In genomic region chr5:141623197-141623596, GRCh38 we compare ENCODE assay signal across 9 cellular contexts. TPM values are rescaled to one million over a fixed set of nuclear protein-coding genes. Genes with fewer than 3 reads are reported as not detected.
DNase-seq lines count a peak whose midpoint lies in the region; ATAC-seq and TF ChIP-seq lines count a peak whose summit lies in the region.
"Had no signal": no experiment of that assay in that cellular context is flagged by ENCODE, and none has a peak within 500 bp of the region (broad histone marks: within the 10 kb centered on the region; RNA-seq: fewer than 3 reads in every experiment).

No MANE protein-coding gene starts in this region.

- no peak overlapping the region for H2AFZ ChIP-seq in Loucy (ENCODE audit: low read length)

- no peak overlapping the region for H3K27ac ChIP-seq in WERI-Rb-1
- H3K27ac ChIP-seq: HL-60 had no signal

- H3K79me2 ChIP-seq in Loucy (ENCODE audit: insufficient read depth, low read length) = peaks cover 5% of the 10 kb centered on the region

- peak; percentile 26 for DNase-seq in fibroblast of mammary gland (ENCODE audit: low read depth)
- no peak for DNase-seq in HEK293T (ENCODE audit: extremely low spot score)
- DNase-seq in WERI-Rb-1 = no peak
- DNase-seq in DMS114 treated with DMSO at 0.1 percent for 48 hours (lab: John Stamatoyannopoulos, UW; ENCODE audit: unreplicated experiment) = no peak
- DNase-seq in left cardiac atrium = no peak

- H3K27me3 ChIP-seq in Loucy (ENCODE audit: insufficient read depth, low read length, poor library complexity, severe bottlenecking) = no peaks in the 10 kb centered on the region
- no peaks in the 10 kb centered on the region for H3K27me3 ChIP-seq in WERI-Rb-1 (ENCODE audit: insufficient read depth, low read depth, severe bottlenecking)

- no peaks in the 10 kb centered on the region for H3K9me2 ChIP-seq in Loucy (replicated peaks; ENCODE audit: low read depth, low read length)

- peaks cover 4% of the 10 kb centered on the region for H4K20me1 ChIP-seq in Loucy (ENCODE audit: insufficient read depth, low read length, poor library complexity, severe bottlenecking)

- POLR2A ChIA-PET in HEK293T (lab: Yijun Ruan, JAX) = interaction anchor here (3.3 kb wide), 1 partner anchor 13 kb away, joined by 18 read pairs; the partner anchor contains the start of genes HDAC3 and RELL2

- H3K9me3 ChIP-seq in Loucy (ENCODE audit: insufficient read depth, low read depth, low read length) (no peaks in the 10 kb centered on the region), WERI-Rb-1 (ENCODE audit: severe bottlenecking) (no peaks in the 10 kb centered on the region)

- no peak for TF ChIP-seq CTCF in Loucy (conservative IDR thresholded peaks at IDR 0.05; ENCODE audit: low read length)
- no peak for TF ChIP-seq CTCF in fibroblast of mammary gland (conservative IDR thresholded peaks at IDR 0.05; ENCODE audit: control insufficient read depth, insufficient read depth, low read depth, low read length)
- no peak for TF ChIP-seq CTCF in WERI-Rb-1 (IDR thresholded peaks at IDR 0.05; ENCODE audit: low read depth, low read length)

- H3K9ac ChIP-seq in Loucy (ENCODE audit: low read depth, low read length, poor library complexity, severe bottlenecking) = no peak overlapping the region

- H3K4me2 ChIP-seq in Loucy (ENCODE audit: low read depth, low read length, poor library complexity, severe bottlenecking) = peak overlapping the region; percentile 1

- H3F3A ChIP-seq in Loucy (ENCODE audit: low read depth) = no peaks in the 10 kb centered on the region

- H3K36me3 ChIP-seq in Loucy (ENCODE audit: insufficient read depth, low read length) = peaks cover 63% of the 10 kb centered on the region; the same call in 1 of the 2 replicates
- peaks cover 79% of the 10 kb centered on the region for H3K36me3 ChIP-seq in WERI-Rb-1

- intact Hi-C loops in left cardiac atrium (cut with DNase I) = no loop called here

- H3K4me3 ChIP-seq in Loucy (ENCODE audit: low read length, poor library complexity, severe bottlenecking) (no peak overlapping the region), fibroblast of mammary gland (ENCODE audit: control insufficient read depth, low read depth, low read length) (no peak overlapping the region), WERI-Rb-1 (ENCODE audit: low read depth, low read length) (no peak overlapping the region)

- ATAC-seq in GM18519 (IDR thresholded peaks at IDR 0.05; ENCODE audit: low FRiP score, unreplicated experiment) (peak; percentile 65), GM21825 (IDR thresholded peaks at IDR 0.05; ENCODE audit: unreplicated experiment) (peak; percentile 48), left cardiac atrium (no peak)

- H3K4me1 ChIP-seq in Loucy (ENCODE audit: insufficient read depth, low read length, poor library complexity, severe bottlenecking) = peaks cover 8% of the 10 kb centered on the region

- CTCF ChIA-PET in HEK293T (lab: Yijun Ruan, JAX) = interaction anchor here (1.2 kb wide), 1 partner anchor 31 kb away, joined by 4 read pairs; no protein-coding TSS in a partner anchor

TF ChIP-seq in HEK293T, 16 proteins besides CTCF, POLR2A, EP300 and RAD21:
- TF ChIP-seq SP1 (IDR thresholded peaks at IDR 0.05) (no peak), CTBP1 (IDR thresholded peaks at IDR 0.05; ENCODE audit: borderline replicate concordance) (no peak), NFRKB (IDR thresholded peaks at IDR 0.05) (no peak), FOXM1 (IDR thresholded peaks at IDR 0.05; ENCODE audit: borderline replicate concordance) (no peak), ELF4 (IDR thresholded peaks at IDR 0.05) (no peak), L3MBTL2 (conservative IDR thresholded peaks at IDR 0.05) (no peak), HDGF (IDR thresholded peaks at IDR 0.05; ENCODE audit: borderline replicate concordance) (no peak), LEF1 (IDR thresholded peaks at IDR 0.05; ENCODE audit: borderline replicate concordance) (no peak), PKNOX1 (IDR thresholded peaks at IDR 0.05) (no peak), ZNF384 (IDR thresholded peaks at IDR 0.05) (no peak), FOXA1 (IDR thresholded peaks at IDR 0.05) (no peak), BHLHE40 (IDR thresholded peaks at IDR 0.05; ENCODE audit: borderline replicate concordance) (no peak), ARNT (IDR thresholded peaks at IDR 0.05) (no peak)

RNA-seq across cellular contexts. Expression of gene DIAPH1, which starts 4.4 kb away (rescaled TPM):
- 10 to 100 TPM; 25.9 to 39.4 TPM for total RNA-seq in left cardiac atrium

RNA-seq across cellular contexts. Expression of gene HDAC3, which starts 13.5 kb away (rescaled TPM):
- 10 to 100 TPM; 21.1 to 29.8 TPM for total RNA-seq in left cardiac atrium

RNA-seq across cellular contexts. Expression of gene RELL2, which starts 13.6 kb away (rescaled TPM):
- total RNA-seq in left cardiac atrium = 1 to 10 TPM; 1.4 to 1.6 TPM

RNA-seq across cellular contexts. Expression of gene FCHSD1, which starts 28.0 kb away (rescaled TPM):
- total RNA-seq in left cardiac atrium = 1 to 10 TPM; 6.1 to 7.3 TPM

RNA-seq across cellular contexts. Expression of gene ARAP3, which starts 58.8 kb away (rescaled TPM):
- total RNA-seq in left cardiac atrium = 10 to 100 TPM; 10.1 to 18.7 TPM

Comparison
In these comparisons a context has a peak if more than half of its experiments do, and no peak if none do; other contexts are left out.
1. ATAC-seq: peak in GM18519 (single experiment) and GM21825 (single experiment); none in left cardiac atrium (0 of 2).